In the genomic region with DNA sequence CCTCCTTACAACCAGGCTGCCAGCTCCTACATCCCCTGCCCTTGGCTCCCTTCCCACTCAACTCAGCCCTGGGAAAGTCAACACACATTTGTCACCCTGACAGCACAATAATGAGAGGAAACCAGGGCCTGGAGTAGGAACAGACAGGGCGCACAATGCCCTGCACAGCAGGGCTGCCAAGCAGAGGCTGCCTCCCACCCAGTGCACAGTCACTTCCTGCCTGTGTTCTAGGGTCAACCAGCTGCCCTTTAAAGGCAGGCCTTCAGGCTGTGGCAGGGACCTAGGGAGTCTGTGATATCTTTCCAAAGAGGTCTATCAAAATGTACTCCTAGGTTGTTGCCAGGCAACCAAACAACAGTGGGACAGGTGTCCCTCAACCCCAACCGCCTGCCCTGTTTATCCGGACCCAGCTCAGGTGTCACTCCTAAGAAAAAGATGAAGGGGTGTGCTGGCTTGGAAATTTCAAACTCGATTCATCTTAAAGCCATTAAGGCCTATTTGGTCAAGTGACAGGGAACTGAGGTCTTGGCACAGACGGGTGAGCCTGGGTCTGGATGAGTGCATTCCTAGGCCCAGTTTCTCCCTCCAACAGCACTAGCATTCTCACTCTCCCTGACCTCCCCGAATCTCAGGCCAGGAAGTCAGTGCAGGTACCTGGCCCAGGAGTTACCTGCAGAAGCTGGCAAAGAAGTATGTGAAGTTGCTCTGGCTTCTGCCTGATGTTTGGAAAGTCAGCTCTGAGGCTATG, we compare ENCODE assay signal across 9 cellular contexts.
A peak's percentile ranks its signal among the peaks of the same experiment; 100 is the strongest.
DNase-seq lines count a peak whose midpoint lies in the region; ATAC-seq and FAIRE-seq lines count a peak whose summit lies in the region.
"Had no signal": no experiment of that assay in that cellular context is flagged by ENCODE, and none has a peak within 500 bp of the region (broad histone marks: within the 10 kb centered on the region; RNA-seq: fewer than 3 reads in every experiment).

No MANE protein-coding gene starts in this region.

- CTCF ChIA-PET in activated CD8-positive, alpha-beta memory T cell treated with anti-CD3 and anti-CD28 coated beads, Interleukin-2, amount 10 ng/mL, durations not matched to agents 7 days and 5 days (lab: Charles Lee): interaction anchor here (0.8 to 1.9 kb wide), 2 partner anchors 9 to 21 kb away, joined by 3 to 9 read pairs; no protein-coding TSS in a partner anchor

- H3K36me3 Mint-ChIP-seq in activated CD8-positive, alpha-beta memory T cell treated with anti-CD3 and anti-CD28 coated beads, Interleukin-2, amount 10 ng/mL, durations not matched to agents 7 days and 5 days: no peaks in the 10 kb centered on the region

- peak; percentile 86 for FAIRE-seq in urothelium cell line (lab: Jason Lieb, UNC)

- intact Hi-C loops in left colon (cut with DNase I, micrococcal nuclease): loop anchor here in 1 of 2 donors (10.0 kb wide), 1 partner anchor 565 kb away; no protein-coding TSS in a partner anchor

- peaks cover 5% of the 10 kb centered on the region for H3K27me3 Mint-ChIP-seq in activated CD8-positive, alpha-beta memory T cell treated with anti-CD3 and anti-CD28 coated beads, Interleukin-2, amount 10 ng/mL, durations not matched to agents 7 days and 5 days

- H3K4me1 Mint-ChIP-seq in activated CD8-positive, alpha-beta memory T cell treated with anti-CD3 and anti-CD28 coated beads, Interleukin-2, amount 10 ng/mL, durations not matched to agents 7 days and 5 days: no peaks in the 10 kb centered on the region

- H3K9me3 Mint-ChIP-seq in activated CD8-positive, alpha-beta memory T cell treated with anti-CD3 and anti-CD28 coated beads, Interleukin-2, amount 10 ng/mL, durations not matched to agents 7 days and 5 days (ENCODE audit: low read depth): no peaks in the 10 kb centered on the region

- H3K27ac Mint-ChIP-seq in activated CD8-positive, alpha-beta memory T cell treated with anti-CD3 and anti-CD28 coated beads, Interleukin-2, amount 10 ng/mL, durations not matched to agents 7 days and 5 days: no peak overlapping the region

- DNase-seq in activated CD8-positive, alpha-beta memory T cell treated with anti-CD3 and anti-CD28 coated beads, Interleukin-2, amount 10 ng/mL, durations not matched to agents 7 days and 5 days: peak; percentile 38
- DNase-seq in activated CD8-positive, alpha-beta memory T cell treated with anti-CD3 and anti-CD28 coated beads for 24 hours: no peak
- DNase-seq in UCSD-AML1 (lab: John Stamatoyannopoulos, UW; ENCODE audit: unreplicated experiment) (peak; percentile 75), left colon (peak; percentile 38 to 42), urothelium cell line (ENCODE audit: low spot score) (peak; percentile 64)
- DNase-seq: ACHN had no signal

- no peak overlapping the region for H3K4me3 Mint-ChIP-seq in activated CD8-positive, alpha-beta memory T cell treated with anti-CD3 and anti-CD28 coated beads, Interleukin-2, amount 10 ng/mL, durations not matched to agents 7 days and 5 days

- ATAC-seq in activated CD8-positive, alpha-beta memory T cell treated with anti-CD3 and anti-CD28 coated beads, Interleukin-2, amount 10 ng/mL, durations not matched to agents 7 days and 5 days: no peak
- ATAC-seq in left colon (peak; percentile 83), GM18858 (IDR thresholded peaks at IDR 0.05; ENCODE audit: unreplicated experiment) (no peak), GM19395 (IDR thresholded peaks at IDR 0.05; ENCODE audit: unreplicated experiment) (no peak), GM21447 (IDR thresholded peaks at IDR 0.05; ENCODE audit: unreplicated experiment) (no peak)
